In the genomic region with DNA sequence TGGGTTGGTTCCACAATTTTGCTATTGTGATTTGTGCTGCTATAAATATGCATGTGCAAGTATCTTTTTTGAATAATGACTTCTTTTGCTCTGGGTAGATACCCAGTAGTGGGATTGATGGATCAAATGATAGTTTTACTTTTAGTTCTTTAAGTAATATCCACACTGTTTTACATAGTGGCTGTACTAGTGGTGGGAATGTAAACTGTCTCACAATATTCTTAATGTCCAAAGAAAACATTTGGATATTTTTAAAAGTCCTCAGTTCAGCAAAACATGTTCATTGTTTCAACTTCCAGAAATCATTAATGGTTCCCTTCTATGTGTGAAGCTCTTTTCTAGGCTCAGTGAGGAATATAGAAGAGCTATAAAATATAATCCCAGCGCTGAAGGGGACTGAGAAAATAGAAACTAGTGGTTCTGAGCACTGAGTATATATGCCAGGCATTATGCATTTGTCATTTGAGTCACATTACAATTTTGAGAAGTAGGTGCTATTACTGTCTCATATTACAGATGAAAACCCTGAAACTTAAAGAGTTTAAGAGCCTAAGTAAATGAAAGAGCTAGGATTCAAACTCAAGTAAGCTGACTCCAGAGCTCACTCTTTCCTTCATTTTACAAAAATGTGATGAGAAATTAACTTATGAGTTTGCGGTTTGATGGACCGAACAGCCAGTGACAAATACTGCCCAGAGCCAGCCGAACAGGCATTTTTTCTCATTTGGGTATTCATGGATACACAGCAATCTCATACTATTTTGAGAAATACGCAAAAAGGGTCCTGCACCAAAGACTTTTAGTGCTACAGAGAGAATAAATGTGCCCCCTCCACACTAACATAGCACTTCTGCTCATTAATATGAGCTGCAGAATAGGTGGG, we compare ENCODE assay signal across 20 cellular contexts.
"Had no signal": no experiment of that assay in that cellular context is flagged by ENCODE, and none has a peak within 500 bp of the region (broad histone marks: within the 10 kb centered on the region; RNA-seq: fewer than 3 reads in every experiment).

No MANE protein-coding gene starts in this region.

- H3K36me3 ChIP-seq: adrenal gland, lower lobe of right lung, neural progenitor cell, pancreas, stomach had no signal

- H3K4me3 ChIP-seq: adrenal gland, body of pancreas, lower lobe of right lung, neural progenitor cell, pancreas, stomach had no signal

- H3K9me3 ChIP-seq: adrenal gland, body of pancreas, lower lobe of right lung, pancreas had no signal

- H3K4me1 ChIP-seq: adrenal gland, body of pancreas, lower lobe of right lung, neural progenitor cell, pancreas, stomach had no signal

- H3K27me3 ChIP-seq: adrenal gland, body of pancreas, neural progenitor cell, pancreas had no signal

- FAIRE-seq: islet of Langerhans, pancreas had no signal

- DNase-seq: activated CD4-positive, alpha-beta T cell treated with anti-CD3 and anti-CD28 coated beads, Interleukin-2, amount 50 U/mL, for 48 hours; activated CD4-positive, CD25-positive, alpha-beta regulatory T cell treated with anti-CD3 and anti-CD28 coated beads, Interleukin-2, amount 50 U/mL, for 72 hours; activated CD8-positive, alpha-beta memory T cell treated with anti-CD3 and anti-CD28 coated beads, Interleukin-2, amount 10 ng/mL, durations not matched to agents 7 days and 5 days; activated naive CD4-positive, alpha-beta T cell treated with anti-CD3 and anti-CD28 coated beads, Interleukin-2, amount 50 U/mL, for 16 hours; activated T-cell treated with anti-CD3 and anti-CD28 coated beads, Interleukin-2, amount 50 U/mL, for 1 hour; adrenal gland; body of pancreas; effector memory CD8-positive, alpha-beta T cell; left colon; lower lobe of right lung; midbrain; pancreas; stimulated activated CD4-positive, alpha-beta T cell treated with anti-CD3 and anti-CD28 coated beads, Interleukin-12 subunit alpha, Interleukin-12 subunit beta, amount 100 ng/mL, for 4 hours; stimulated activated CD4-positive, alpha-beta T cell treated with anti-CD3 and anti-CD28 coated beads, Interleukin-2, amount 100 ng/mL, for 24 hours; stomach; SW 1271 had no signal

- H3K27ac ChIP-seq: adrenal gland, body of pancreas, epithelial cell of prostate, lower lobe of right lung, neural progenitor cell, pancreas, stomach had no signal

- ATAC-seq: activated CD8-positive, alpha-beta memory T cell treated with anti-CD3 and anti-CD28 coated beads, Interleukin-2, amount 10 ng/mL, durations not matched to agents 7 days and 5 days; body of pancreas; effector memory CD8-positive, alpha-beta T cell; left colon; lower lobe of right lung; pancreas; sciatic nerve had no signal
